In the genomic region with DNA sequence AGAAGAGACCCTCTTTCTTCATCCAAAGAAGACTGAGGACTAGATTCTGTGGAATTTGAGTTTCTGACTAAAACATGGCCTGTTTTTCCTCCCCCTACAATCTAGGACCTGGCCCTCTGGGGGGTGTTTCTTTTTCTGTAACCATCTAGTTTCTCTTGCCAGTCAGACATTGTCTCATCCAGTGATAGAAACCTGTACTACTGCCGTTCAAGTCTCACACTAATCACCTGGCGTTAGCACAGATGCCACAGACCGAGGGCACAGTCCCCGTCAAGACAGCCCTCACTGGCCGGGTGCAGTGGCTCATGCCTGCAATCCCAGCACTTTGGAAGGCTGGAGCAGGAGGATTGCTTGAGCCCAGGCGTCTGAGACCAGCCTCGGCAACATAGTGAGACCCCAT, we compare ENCODE assay signal across 19 cellular contexts.
"Had no signal": no experiment of that assay in that cellular context is flagged by ENCODE, and none has a peak within 500 bp of the region (broad histone marks: within the 10 kb centered on the region; RNA-seq: fewer than 3 reads in every experiment).

No MANE protein-coding gene starts in this region.

- H3K4me3 Mint-ChIP-seq: naive thymus-derived CD8-positive, alpha-beta T cell; neural crest cell; stimulated activated memory B cell treated with anti-CD40 and anti-IgM and Interleukin-4, amounts not matched to agents 10 μg/mL and 1 μg/mL and 100 μg/mL, for 72 hours; stimulated activated naive CD8-positive, alpha-beta T cell treated with anti-CD3 and anti-CD28 coated beads, Interleukin-15, Interleukin-2, amounts not matched to agents 100 ng/mL and 50 ng/mL, for 24 hours had no signal

- H3K36me3 Mint-ChIP-seq: naive thymus-derived CD8-positive, alpha-beta T cell; stimulated activated memory B cell treated with anti-CD40 and anti-IgM and Interleukin-4, amounts not matched to agents 10 μg/mL and 1 μg/mL and 100 μg/mL, for 72 hours had no signal

- H2AFZ ChIP-seq: hepatocyte had no signal

- H3K27me3 ChIP-seq: dorsolateral prefrontal cortex, hepatocyte, ovary, right lobe of liver, spleen, tibial nerve had no signal

- ATAC-seq: naive thymus-derived CD8-positive, alpha-beta T cell; right lobe of liver; stimulated activated memory B cell treated with anti-CD40 and anti-IgM and Interleukin-4, amounts not matched to agents 10 μg/mL and 1 μg/mL and 100 μg/mL, for 72 hours had no signal

- H3K36me3 ChIP-seq: ovary, right lobe of liver, spleen, tibial nerve had no signal

- DNase-seq: cortex of kidney; dorsolateral prefrontal cortex; effector CD8-positive, alpha-beta T cell; foreskin melanocyte; head of caudate nucleus; kidney glomerular epithelial cell; mesendoderm; naive thymus-derived CD8-positive, alpha-beta T cell; ovary; right lobe of liver; spleen; stimulated activated CD4-positive, alpha-beta T cell treated with anti-CD3 and anti-CD28 coated beads, Interleukin-15, amount 100 ng/mL, for 24 hours; stimulated activated CD4-positive, alpha-beta T cell treated with anti-CD3 and anti-CD28 coated beads, Interleukin-1b, Interleukin-23, amount 100 ng/mL, for 48 hours; stimulated activated CD4-positive, alpha-beta T cell treated with anti-CD3 and anti-CD28 coated beads, Interleukin-4, amount 100 ng/mL, for 24 hours had no signal

- H3K27ac ChIP-seq: dorsolateral prefrontal cortex, hepatocyte, ovary, right lobe of liver, spleen, tibial nerve had no signal

- H3K27me3 Mint-ChIP-seq: stimulated activated memory B cell treated with anti-CD40 and anti-IgM and Interleukin-4, amounts not matched to agents 10 μg/mL and 1 μg/mL and 100 μg/mL, for 72 hours had no signal

- H3K4me1 ChIP-seq: right lobe of liver, spleen, tibial nerve had no signal

- H3K4me2 ChIP-seq: hepatocyte had no signal

- H3K9me3 Mint-ChIP-seq: stimulated activated naive CD8-positive, alpha-beta T cell treated with anti-CD3 and anti-CD28 coated beads, Interleukin-15, Interleukin-2, amounts not matched to agents 100 ng/mL and 50 ng/mL, for 24 hours had no signal

- H3K4me3 ChIP-seq: dorsolateral prefrontal cortex, hepatocyte, ovary, right lobe of liver, spleen, tibial nerve had no signal

- H3K9me3 ChIP-seq: ovary, right lobe of liver had no signal

- H3K27ac Mint-ChIP-seq: naive thymus-derived CD8-positive, alpha-beta T cell; stimulated activated memory B cell treated with anti-CD40 and anti-IgM and Interleukin-4, amounts not matched to agents 10 μg/mL and 1 μg/mL and 100 μg/mL, for 72 hours; stimulated activated naive CD8-positive, alpha-beta T cell treated with anti-CD3 and anti-CD28 coated beads, Interleukin-15, Interleukin-2, amounts not matched to agents 100 ng/mL and 50 ng/mL, for 24 hours had no signal
